Comparison of ENCODE assay signal across 1 cellular context in the genomic region with DNA sequence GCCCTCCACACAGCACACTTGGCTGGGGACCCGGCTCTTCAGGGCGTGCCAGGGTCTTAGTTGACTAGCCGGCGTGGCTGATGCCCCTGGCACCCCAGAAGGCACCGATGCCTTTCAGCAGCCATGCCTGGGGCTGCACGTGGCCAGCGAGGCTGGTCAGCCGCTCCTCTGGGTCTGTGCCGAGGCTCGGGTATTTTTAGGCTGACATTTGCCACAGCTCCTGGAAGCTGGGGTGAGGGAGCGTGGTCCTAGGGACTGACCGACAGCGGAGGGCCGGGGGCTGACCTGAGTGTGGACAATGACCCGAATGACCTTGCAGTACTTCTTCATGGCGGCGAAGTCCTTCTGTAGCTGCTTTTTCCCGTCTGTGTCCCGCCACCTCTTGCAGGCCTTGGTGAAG.
A peak's percentile ranks its signal among the peaks of the same experiment; 100 is the strongest.
TF ChIP-seq lines count a peak whose summit lies in the region.

No MANE protein-coding gene starts in this region.

TF ChIP-seq in HepG2, 621 proteins besides CTCF, POLR2A, EP300 and RAD21:
- no peak for TF ChIP-seq ZNF430 (CRISPR knock-in tag; IDR thresholded peaks at IDR 0.05)
- no peak for TF ChIP-seq ZNF354B (CRISPR knock-in tag; IDR thresholded peaks at IDR 0.05)
- no peak for TF ChIP-seq FLYWCH1 (CRISPR knock-in tag; IDR thresholded peaks at IDR 0.05)
- TF ChIP-seq, protein P1, sequence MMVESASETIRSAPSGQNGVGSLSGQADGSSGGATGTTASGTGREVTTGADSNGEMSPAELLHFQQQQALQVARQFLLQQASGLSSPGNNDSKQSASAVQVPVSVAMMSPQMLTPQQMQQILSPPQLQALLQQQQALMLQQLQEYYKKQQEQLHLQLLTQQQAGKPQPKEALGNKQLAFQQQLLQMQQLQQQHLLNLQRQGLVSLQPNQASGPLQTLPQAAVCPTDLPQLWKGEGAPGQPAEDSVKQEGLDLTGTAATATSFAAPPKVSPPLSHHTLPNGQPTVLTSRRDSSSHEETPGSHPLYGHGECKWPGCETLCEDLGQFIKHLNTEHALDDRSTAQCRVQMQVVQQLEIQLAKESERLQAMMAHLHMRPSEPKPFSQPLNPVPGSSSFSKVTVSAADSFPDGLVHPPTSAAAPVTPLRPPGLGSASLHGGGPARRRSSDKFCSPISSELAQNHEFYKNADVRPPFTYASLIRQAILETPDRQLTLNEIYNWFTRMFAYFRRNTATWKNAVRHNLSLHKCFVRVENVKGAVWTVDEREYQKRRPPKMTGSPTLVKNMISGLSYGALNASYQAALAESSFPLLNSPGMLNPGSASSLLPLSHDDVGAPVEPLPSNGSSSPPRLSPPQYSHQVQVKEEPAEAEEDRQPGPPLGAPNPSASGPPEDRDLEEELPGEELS (CRISPR knock-in tag; IDR thresholded peaks at IDR 0.05) = no peak
- TF ChIP-seq, protein P2, sequence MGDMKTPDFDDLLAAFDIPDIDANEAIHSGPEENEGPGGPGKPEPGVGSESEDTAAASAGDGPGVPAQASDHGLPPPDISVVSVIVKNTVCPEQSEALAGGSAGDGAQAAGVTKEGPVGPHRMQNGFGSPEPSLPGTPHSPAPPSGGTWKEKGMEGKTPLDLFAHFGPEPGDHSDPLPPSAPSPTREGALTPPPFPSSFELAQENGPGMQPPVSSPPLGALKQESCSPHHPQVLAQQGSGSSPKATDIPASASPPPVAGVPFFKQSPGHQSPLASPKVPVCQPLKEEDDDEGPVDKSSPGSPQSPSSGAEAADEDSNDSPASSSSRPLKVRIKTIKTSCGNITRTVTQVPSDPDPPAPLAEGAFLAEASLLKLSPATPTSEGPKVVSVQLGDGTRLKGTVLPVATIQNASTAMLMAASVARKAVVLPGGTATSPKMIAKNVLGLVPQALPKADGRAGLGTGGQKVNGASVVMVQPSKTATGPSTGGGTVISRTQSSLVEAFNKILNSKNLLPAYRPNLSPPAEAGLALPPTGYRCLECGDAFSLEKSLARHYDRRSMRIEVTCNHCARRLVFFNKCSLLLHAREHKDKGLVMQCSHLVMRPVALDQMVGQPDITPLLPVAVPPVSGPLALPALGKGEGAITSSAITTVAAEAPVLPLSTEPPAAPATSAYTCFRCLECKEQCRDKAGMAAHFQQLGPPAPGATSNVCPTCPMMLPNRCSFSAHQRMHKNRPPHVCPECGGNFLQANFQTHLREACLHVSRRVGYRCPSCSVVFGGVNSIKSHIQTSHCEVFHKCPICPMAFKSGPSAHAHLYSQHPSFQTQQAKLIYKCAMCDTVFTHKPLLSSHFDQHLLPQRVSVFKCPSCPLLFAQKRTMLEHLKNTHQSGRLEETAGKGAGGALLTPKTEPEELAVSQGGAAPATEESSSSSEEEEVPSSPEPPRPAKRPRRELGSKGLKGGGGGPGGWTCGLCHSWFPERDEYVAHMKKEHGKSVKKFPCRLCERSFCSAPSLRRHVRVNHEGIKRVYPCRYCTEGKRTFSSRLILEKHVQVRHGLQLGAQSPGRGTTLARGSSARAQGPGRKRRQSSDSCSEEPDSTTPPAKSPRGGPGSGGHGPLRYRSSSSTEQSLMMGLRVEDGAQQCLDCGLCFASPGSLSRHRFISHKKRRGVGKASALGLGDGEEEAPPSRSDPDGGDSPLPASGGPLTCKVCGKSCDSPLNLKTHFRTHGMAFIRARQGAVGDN (CRISPR knock-in tag; IDR thresholded peaks at IDR 0.05) = 0 out of 2 replicates have a peak, but pooled peaks have one; percentile 35
